In genomic region chr1:59752556-59753412, GRCh38 we compare ENCODE assay signal across 9 cellular contexts.
DNase-seq lines count a peak whose midpoint lies in the region; ATAC-seq and TF ChIP-seq lines count a peak whose summit lies in the region.
"Had no signal": no experiment of that assay in that cellular context is flagged by ENCODE, and none has a peak within 500 bp of the region (broad histone marks: within the 10 kb centered on the region; RNA-seq: fewer than 3 reads in every experiment).

No MANE protein-coding gene starts in this region.

- H3K27ac Mint-ChIP-seq in brain = peak overlapping the region in 4 of 5 experiments; percentile 65 to 91 (median 81)

- no peaks in the 10 kb centered on the region for H3K27me3 Mint-ChIP-seq in brain

- H3K4me1 Mint-ChIP-seq in brain = peaks cover 49% of the 10 kb centered on the region

- DNase-seq in superior temporal gyrus (ENCODE audit: extremely low spot score) (peak; percentile 79), H4 (ENCODE audit: low spot score) (no peak), GDM1 (lab: John Stamatoyannopoulos, UW) (no peak)
- no peak for DNase-seq in stimulated activated CD4-positive, alpha-beta T cell treated with anti-CD3 and anti-CD28 coated beads, Interleukin-12 subunit alpha, Interleukin-12 subunit beta, amount 100 ng/mL, for 4 hours
- DNase-seq: activated naive CD4-positive, alpha-beta T cell; effector memory CD4-positive, alpha-beta T cell had no signal

- no peaks in the 10 kb centered on the region for H3K9me3 Mint-ChIP-seq in brain

- H3K4me3 Mint-ChIP-seq in brain = no peak overlapping the region

- H3K36me3 Mint-ChIP-seq in brain = no peaks in the 10 kb centered on the region

- TF ChIP-seq CTCF in brain (conservative IDR thresholded peaks at IDR 0.05) = no peak

- ATAC-seq in GM19395 (IDR thresholded peaks at IDR 0.05; ENCODE audit: unreplicated experiment) (peak; percentile 68), HG02884 (IDR thresholded peaks at IDR 0.05; ENCODE audit: unreplicated experiment) (peak; percentile 63)
